8 cellular contexts compared by ENCODE assay signal in the genomic region with DNA sequence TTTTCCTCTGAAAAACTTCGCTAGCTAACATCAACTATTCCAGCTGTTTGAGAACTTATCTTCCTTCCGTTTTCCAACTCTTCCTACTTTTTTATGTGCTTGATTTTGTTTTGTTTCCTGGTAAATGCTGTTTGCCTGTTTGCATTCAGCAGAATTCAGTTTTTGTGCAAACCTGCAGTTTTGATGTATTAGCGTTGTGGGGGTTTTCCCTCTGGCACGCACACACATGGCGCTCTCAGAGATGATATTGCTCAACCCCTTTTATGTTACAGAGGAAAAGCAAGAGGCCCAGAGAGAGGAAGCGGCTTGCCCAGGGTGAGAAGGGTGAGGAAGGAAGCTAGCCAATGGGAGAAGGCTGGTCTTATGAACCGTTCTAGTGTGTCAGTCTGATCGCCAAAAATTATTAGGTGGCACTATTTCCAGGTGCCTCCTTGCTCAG. TPM values are rescaled to one million over a fixed set of nuclear protein-coding genes. Genes with fewer than 3 reads are reported as not detected.
DNase-seq lines count a peak whose midpoint lies in the region; ATAC-seq and TF ChIP-seq lines count a peak whose summit lies in the region.

No MANE protein-coding gene starts in this region.

- H3K9me2 ChIP-seq in MM.1S (replicated peaks; ENCODE audit: insufficient read depth, low read length), result no peaks in the 10 kb centered on the region

- peak overlapping the region; percentile 85; the same call in 1 of the 2 replicates for H3K27ac ChIP-seq in MM.1S (ENCODE audit: low read length)
- no peak overlapping the region for H3K27ac ChIP-seq in WERI-Rb-1

- peaks cover 18% of the 10 kb centered on the region for H3K79me2 ChIP-seq in MM.1S (ENCODE audit: low read length)

- peak overlapping the region; percentile 85 for H3K9ac ChIP-seq in MM.1S (ENCODE audit: low read length)

- peak overlapping the region; percentile 80 for H3K4me2 ChIP-seq in MM.1S (ENCODE audit: low read depth, low read length)

- DNase-seq in D341Med (ENCODE audit: low spot score) (peak; percentile 26), MM.1S (peak; percentile 72), WERI-Rb-1 (no peak), dermis blood vessel endothelial cell (peak; percentile 62), lower leg skin (ENCODE audit: low spot score in 2 of 2) (peak in 1 of 2 donors; percentile 55)
- DNase-seq in stimulated activated CD8-positive, alpha-beta memory T cell treated with anti-CD3 and anti-CD28 coated beads, Interleukin-12 subunit alpha, Interleukin-12 subunit beta, amount 100 ng/mL, for 24 hours (ENCODE audit: extremely low read depth), result peak; percentile 21

- peaks cover 7% of the 10 kb centered on the region for H3K4me1 ChIP-seq in MM.1S (ENCODE audit: low read length)

- intact Hi-C loops in lower leg skin (cut with DNase I; ENCODE audit: low total_unique reads), result no loop called here

- peaks cover 5% of the 10 kb centered on the region; the same call in 1 of the 2 replicates for H3F3A ChIP-seq in MM.1S (ENCODE audit: insufficient read depth, low read length)

- ATAC-seq in GM21786 (IDR thresholded peaks at IDR 0.05; ENCODE audit: unreplicated experiment) (peak; percentile 40), HG03565 (IDR thresholded peaks at IDR 0.05; ENCODE audit: unreplicated experiment) (no peak)

- no peak for TF ChIP-seq POLR2A in lower leg skin (IDR thresholded peaks at IDR 0.05)

- WGBS in lower leg skin, 2 donors, result 4 to 5% methylated on average over 8 of the region's 8 CpGs

- H3K4me3 ChIP-seq in MM.1S (ENCODE audit: low read length) (peak overlapping the region; percentile 97), WERI-Rb-1 (ENCODE audit: low read depth, low read length) (peak overlapping the region; percentile 80), lower leg skin (ENCODE audit: low read depth, poor library complexity, severe bottlenecking) (peak overlapping the region; percentile 61)

- H3K27me3 ChIP-seq in MM.1S (replicated peaks; ENCODE audit: insufficient read depth, low read length), result no peaks in the 10 kb centered on the region
- no peaks in the 10 kb centered on the region for H3K27me3 ChIP-seq in WERI-Rb-1 (ENCODE audit: insufficient read depth, low read depth, severe bottlenecking)

- H2AFZ ChIP-seq in MM.1S (ENCODE audit: low read length), result peak overlapping the region; percentile 89

- TF ChIP-seq CTCF in MM.1S (IDR thresholded peaks at IDR 0.05; ENCODE audit: low read length) (no peak), WERI-Rb-1 (IDR thresholded peaks at IDR 0.05; ENCODE audit: low read depth, low read length) (no peak), lower leg skin (IDR thresholded peaks at IDR 0.05) (no peak)

- no peaks in the 10 kb centered on the region for H3K9me3 ChIP-seq in MM.1S (replicated peaks; ENCODE audit: insufficient read depth, low read length)
- H3K9me3 ChIP-seq in WERI-Rb-1 (ENCODE audit: severe bottlenecking), result no peaks in the 10 kb centered on the region

- H3K36me3 ChIP-seq in MM.1S (replicated peaks; ENCODE audit: insufficient read depth, low read length) (peaks cover 8% of the 10 kb centered on the region; the same call in 1 of the 2 replicates), WERI-Rb-1 (no peaks in the 10 kb centered on the region; the same call in none of the 2 replicates)

- no peaks in the 10 kb centered on the region for H4K20me1 ChIP-seq in MM.1S (ENCODE audit: insufficient read depth, low read length)

RNA-seq across cellular contexts. Expression of a gene that starts 0.7 kb away (rescaled TPM):
- total RNA-seq in dermis blood vessel endothelial cell (57.2 and 78.7 TPM in 2 replicates), lower leg skin (10 to 100 TPM; 19.5 to 33.1 (median 28.5) TPM)
